26 cellular contexts compared by ENCODE assay signal in the genomic region with DNA sequence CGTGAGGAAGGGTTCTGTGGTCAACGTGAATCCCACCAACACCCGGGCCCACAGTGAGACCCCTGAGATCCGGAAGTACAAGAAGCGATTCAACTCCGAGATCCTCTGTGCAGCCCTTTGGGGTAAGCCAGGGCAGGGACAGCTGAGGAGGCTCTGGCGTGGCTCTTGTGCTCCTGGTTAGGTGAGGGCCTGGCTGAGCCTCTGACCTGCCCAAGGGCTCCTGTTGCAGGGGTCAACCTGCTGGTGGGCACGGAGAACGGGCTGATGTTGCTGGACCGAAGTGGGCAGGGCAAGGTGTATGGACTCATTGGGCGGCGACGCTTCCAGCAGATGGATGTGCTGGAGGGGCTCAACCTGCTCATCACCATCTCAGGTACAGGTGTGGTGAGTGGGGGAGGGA. TPM values are rescaled to one million over a fixed set of nuclear protein-coding genes. Genes with fewer than 3 reads are reported as not detected.
"Had no signal": no experiment of that assay in that cellular context is flagged by ENCODE, and none has a peak within 500 bp of the region (broad histone marks: within the 10 kb centered on the region; RNA-seq: fewer than 3 reads in every experiment).

No MANE protein-coding gene starts in this region.

- DNase-seq: cortex of kidney; dorsolateral prefrontal cortex; effector CD8-positive, alpha-beta T cell; glutamatergic neuron; left ventricle myocardium inferior; naive thymus-derived CD4-positive, alpha-beta T cell; sigmoid colon; stimulated activated CD4-positive, alpha-beta T cell treated with anti-CD3 and anti-CD28 coated beads, Interleukin-2, amount 100 ng/mL, for 24 hours; stimulated activated CD4-positive, alpha-beta T cell treated with anti-CD3 and anti-CD28 coated beads, Interleukin-4, amount 100 ng/mL, for 4 hours; stimulated activated naive CD4-positive, alpha-beta T cell; stomach; substantia nigra; transverse colon had no signal

- H3K4me3 ChIP-seq: dorsolateral prefrontal cortex, esophagus muscularis mucosa, gastroesophageal sphincter, left ventricle myocardium inferior, sigmoid colon, skin epidermis, stomach, thoracic aorta, transverse colon had no signal

- H3K4me3 Mint-ChIP-seq: naive thymus-derived CD4-positive, alpha-beta T cell had no signal

- H3K9me3 ChIP-seq: esophagus muscularis mucosa, gastroesophageal sphincter, left ventricle myocardium inferior, sigmoid colon, stomach, thoracic aorta, transverse colon had no signal

- ATAC-seq: gastroesophageal sphincter; naive thymus-derived CD4-positive, alpha-beta T cell had no signal

- H3K27me3 ChIP-seq: dorsolateral prefrontal cortex had no signal

- H3K27ac ChIP-seq: epithelial cell of prostate, esophagus muscularis mucosa, gastroesophageal sphincter, left ventricle myocardium inferior, sigmoid colon, skin epidermis, stomach, thoracic aorta, transverse colon had no signal

RNA-seq across cellular contexts. Expression of gene GP1BA, which starts 37.0 kb away (rescaled TPM):
- total RNA-seq: fibroblast of villous mesenchyme, lung microvascular endothelial cell, mesenteric fat pad, osteocyte, pulmonary artery endothelial cell, sigmoid colon, stomach, thoracic aorta, transverse colon, urinary bladder had no signal
- polyA plus RNA-seq: keratinocyte; naive thymus-derived CD4-positive, alpha-beta T cell; neural cell had no signal
